12 cellular contexts compared by ENCODE assay signal in the genomic region with DNA sequence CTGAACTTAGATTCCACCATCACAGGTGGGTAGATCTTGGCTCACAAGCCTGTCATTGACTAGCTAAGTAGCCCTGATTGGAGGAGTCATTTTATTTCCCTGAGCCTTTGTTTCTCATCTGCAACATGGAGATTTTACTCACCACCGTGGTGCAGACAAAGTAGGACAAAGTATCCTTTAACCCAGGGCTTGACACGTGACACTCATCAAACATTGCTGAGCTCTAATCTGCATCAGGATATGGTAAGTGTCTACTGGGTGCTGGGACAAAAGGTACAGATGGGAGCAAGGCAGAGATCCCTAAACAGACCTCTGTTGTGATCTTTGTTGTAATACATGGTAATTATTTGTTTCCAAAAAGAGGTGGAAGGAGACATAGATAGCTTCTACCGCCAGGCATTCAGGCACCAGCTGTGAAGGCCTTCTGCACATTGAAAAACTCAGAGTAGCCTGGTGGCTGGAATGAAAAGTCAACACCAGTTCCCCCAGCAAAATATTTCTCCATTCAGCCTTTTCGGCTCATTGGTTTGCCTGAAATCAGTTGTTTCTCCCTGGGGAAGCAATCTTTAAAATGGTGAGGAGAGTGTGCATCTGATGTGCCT. TPM values are rescaled to one million over a fixed set of nuclear protein-coding genes. Genes with fewer than 3 reads are reported as not detected.
DNase-seq lines count a peak whose midpoint lies in the region; ATAC-seq and TF ChIP-seq lines count a peak whose summit lies in the region.
"Had no signal": no experiment of that assay in that cellular context is flagged by ENCODE, and none has a peak within 500 bp of the region (broad histone marks: within the 10 kb centered on the region; RNA-seq: fewer than 3 reads in every experiment).

No MANE protein-coding gene starts in this region.

- CTCF ChIA-PET in CD4-positive, alpha-beta T cell (lab: Charles Lee): no interaction called here

- DNase-seq in HuH-7 (ENCODE audit: low spot score): peak; percentile 26
- DNase-seq in central memory CD8-positive, alpha-beta T cell (ENCODE audit: low spot score in 2 of 2): no peak
- DNase-seq in NCI-H187 treated with DMSO at 0.1 percent for 48 hours (lab: John Stamatoyannopoulos, UW): no peak
- DNase-seq in GF-D8 (lab: John Stamatoyannopoulos, UW): no peak
- no peak for DNase-seq in substantia nigra (lab: John Stamatoyannopoulos, UW)
- no peak for DNase-seq in CD4-positive, alpha-beta T cell
- DNase-seq: activated T-cell treated with anti-CD3 and anti-CD28 coated beads, Interleukin-2, amount 50 U/mL, for 1 hour; stimulated activated CD4-positive, alpha-beta T cell treated with anti-CD3 and anti-CD28 coated beads, Interleukin-1b, Interleukin-23, amount 100 ng/mL, for 48 hours; uterus had no signal

- no peaks in the 10 kb centered on the region for H3K9me3 Mint-ChIP-seq in central memory CD8-positive, alpha-beta T cell
- H3K9me3 Mint-ChIP-seq in CD4-positive, alpha-beta T cell: no peaks in the 10 kb centered on the region
- H3K9me3 Mint-ChIP-seq: memory B cell had no signal

- peaks cover 47 to 70% (median 59%) of the 10 kb centered on the region in 10 experiments for H3K4me1 ChIP-seq in BLaER1 treated with 17β-estradiol and CSF1 and Interleukin-3, amounts not matched to agents 10 nM and 100 nM
- H3K4me1 ChIP-seq in mucosa of stomach (ENCODE audit: control insufficient read depth, insufficient read depth, low read length): peaks cover 74% of the 10 kb centered on the region

- no peak for TF ChIP-seq CTCF in CD4-positive, alpha-beta T cell (IDR thresholded peaks at IDR 0.05)

- H3K36me3 Mint-ChIP-seq in central memory CD8-positive, alpha-beta T cell (ENCODE audit: insufficient read depth): peaks cover 1% of the 10 kb centered on the region
- H3K36me3 Mint-ChIP-seq in CD4-positive, alpha-beta T cell (ENCODE audit: low read depth): no peaks in the 10 kb centered on the region
- H3K36me3 Mint-ChIP-seq: memory B cell had no signal

- H3K9ac ChIP-seq in BLaER1 treated with 17β-estradiol and CSF1 and Interleukin-3, amounts not matched to agents 10 nM and 100 nM: no peak overlapping the region
- H3K9ac ChIP-seq in mucosa of stomach (ENCODE audit: low read length): peak overlapping the region; percentile 14

- POLR2A ChIA-PET in CD4-positive, alpha-beta T cell (lab: Charles Lee): no interaction called here

- no peaks in the 10 kb centered on the region for H3K27me3 Mint-ChIP-seq in central memory CD8-positive, alpha-beta T cell
- H3K27me3 Mint-ChIP-seq in CD4-positive, alpha-beta T cell: no peaks in the 10 kb centered on the region

- peak overlapping the region; percentile 27 for H3K4me3 Mint-ChIP-seq in central memory CD8-positive, alpha-beta T cell
- no peak overlapping the region for H3K4me3 Mint-ChIP-seq in CD4-positive, alpha-beta T cell
- H3K4me3 Mint-ChIP-seq: memory B cell had no signal

- ATAC-seq in central memory CD8-positive, alpha-beta T cell (replicated peaks; ENCODE audit: extremely low read depth, poor library complexity, severe bottlenecking): no peak
- no peak for ATAC-seq in CD4-positive, alpha-beta T cell (ENCODE audit: poor library complexity)

- no peak overlapping the region for H3K4me3 ChIP-seq in BLaER1 treated with 17β-estradiol and CSF1 and Interleukin-3, amounts not matched to agents 10 nM and 100 nM
- H3K4me3 ChIP-seq in mucosa of stomach (ENCODE audit: low read length): no peak overlapping the region
- H3K4me3 ChIP-seq: uterus had no signal

- no peaks in the 10 kb centered on the region for H3K27me3 ChIP-seq in BLaER1 treated with 17β-estradiol and CSF1 and Interleukin-3, amounts not matched to agents 10 nM and 100 nM
- no peaks in the 10 kb centered on the region for H3K27me3 ChIP-seq in mucosa of stomach (ENCODE audit: control insufficient read depth, insufficient read depth, low read length)
- H3K27me3 ChIP-seq in CD4-positive, alpha-beta T cell (ENCODE audit: control insufficient read depth, insufficient read depth, low read length): no peaks in the 10 kb centered on the region
- H3K27me3 ChIP-seq: uterus had no signal

- H3K4me2 ChIP-seq in BLaER1 treated with 17β-estradiol and CSF1 and Interleukin-3, amounts not matched to agents 10 nM and 100 nM: peak overlapping the region; percentile 16 to 94 (median 84)

- H3K27ac ChIP-seq in BLaER1 treated with 17β-estradiol and CSF1 and Interleukin-3, amounts not matched to agents 10 nM and 100 nM: peak overlapping the region in 5 of 11 experiments; percentile 1 to 84 (median 82); a peak in 7 of 22 replicates
- H3K27ac ChIP-seq in substantia nigra (ENCODE audit: low read depth, low read length, poor library complexity, severe bottlenecking): no peak overlapping the region
- H3K27ac ChIP-seq in CD4-positive, alpha-beta T cell (ENCODE audit: low read depth, low read length): no peak overlapping the region
- H3K27ac ChIP-seq: uterus had no signal

- peaks cover 61% of the 10 kb centered on the region for H3K4me1 Mint-ChIP-seq in central memory CD8-positive, alpha-beta T cell
- H3K4me1 Mint-ChIP-seq in CD4-positive, alpha-beta T cell (ENCODE audit: low read depth): peaks cover 57% of the 10 kb centered on the region

- no peaks in the 10 kb centered on the region for H3K9me3 ChIP-seq in BLaER1 treated with 17β-estradiol and CSF1 and Interleukin-3, amounts not matched to agents 10 nM and 100 nM (replicated peaks in 1 of 11)
- no peaks in the 10 kb centered on the region for H3K9me3 ChIP-seq in mucosa of stomach (ENCODE audit: control insufficient read depth, low read length)
- H3K9me3 ChIP-seq in CD4-positive, alpha-beta T cell (ENCODE audit: control insufficient read depth, low read length): no peaks in the 10 kb centered on the region
- H3K9me3 ChIP-seq: uterus had no signal

- H3K36me3 ChIP-seq in BLaER1 treated with 17β-estradiol and CSF1 and Interleukin-3, amounts not matched to agents 10 nM and 100 nM: no peaks in the 10 kb centered on the region
- no peaks in the 10 kb centered on the region for H3K36me3 ChIP-seq in mucosa of stomach (ENCODE audit: control insufficient read depth, insufficient read depth, low read length)
- H3K36me3 ChIP-seq: uterus had no signal

- intact Hi-C loops in CD4-positive, alpha-beta T cell (cut with DNase I, micrococcal nuclease): no loop called here

- H3K27ac Mint-ChIP-seq in central memory CD8-positive, alpha-beta T cell (ENCODE audit: low read depth): no peak overlapping the region
- H3K27ac Mint-ChIP-seq in CD4-positive, alpha-beta T cell: no peak overlapping the region
- H3K27ac Mint-ChIP-seq: memory B cell had no signal

- no peaks in the 10 kb centered on the region for H4K20me1 ChIP-seq in BLaER1 treated with 17β-estradiol and CSF1 and Interleukin-3, amounts not matched to agents 10 nM and 100 nM

RNA-seq across cellular contexts. Expression of gene MICAL2, which starts 18.3 kb away (rescaled TPM):
- 10 to 100 TPM; 12.8 to 14.1 TPM for total RNA-seq in CD4-positive, alpha-beta T cell
